In genomic region chr9:87602933-87603643, GRCh38 we compare ENCODE assay signal across 29 cellular contexts.
DNase-seq lines count a peak whose midpoint lies in the region; ATAC-seq and TF ChIP-seq lines count a peak whose summit lies in the region.
"Had no signal": no experiment of that assay in that cellular context is flagged by ENCODE, and none has a peak within 500 bp of the region (broad histone marks: within the 10 kb centered on the region; RNA-seq: fewer than 3 reads in every experiment).

No MANE protein-coding gene starts in this region.

- H3K4me1 Mint-ChIP-seq in Caco-2 (ENCODE audit: low read depth, unreplicated experiment) = peaks cover 3% of the 10 kb centered on the region
- peaks cover 54% of the 10 kb centered on the region for H3K4me1 Mint-ChIP-seq in neural crest cell

- TF ChIP-seq CTCF in Caco-2 (IDR thresholded peaks at IDR 0.05; ENCODE audit: insufficient read depth in 1 of 2, low read depth in 1 of 2, low read length in 1 of 2, severe bottlenecking in 1 of 2, unreplicated experiment in 1 of 2) (no peak), WERI-Rb-1 (IDR thresholded peaks at IDR 0.05; ENCODE audit: low read depth, low read length) (no peak), gastroesophageal sphincter (IDR thresholded peaks at IDR 0.05) (no peak), neural crest cell (conservative IDR thresholded peaks at IDR 0.05) (no peak)

- no peak for TF ChIP-seq EP300 in gastroesophageal sphincter (IDR thresholded peaks at IDR 0.05)

- H3K36me3 Mint-ChIP-seq in Caco-2 (ENCODE audit: insufficient read depth, unreplicated experiment) (peaks cover 19% of the 10 kb centered on the region), neural crest cell (ENCODE audit: low read depth) (peaks cover 8% of the 10 kb centered on the region)
- H3K36me3 Mint-ChIP-seq: activated CD4-positive, alpha-beta memory T cell treated with anti-CD3 and anti-CD28 coated beads for 36 hours; naive B cell had no signal

- H3K27me3 Mint-ChIP-seq in Caco-2 (ENCODE audit: insufficient read depth, unreplicated experiment) = no peaks in the 10 kb centered on the region
- no peaks in the 10 kb centered on the region for H3K27me3 Mint-ChIP-seq in neural crest cell (ENCODE audit: low read depth)

- H3K4me3 ChIP-seq in Caco-2 (ENCODE audit: low read depth, low read length) = no peak overlapping the region
- H3K4me3 ChIP-seq in WERI-Rb-1 (ENCODE audit: low read depth, low read length) = no peak overlapping the region
- no peak overlapping the region for H3K4me3 ChIP-seq in gastroesophageal sphincter
- H3K4me3 ChIP-seq: heart left ventricle, skin epidermis, testis, vagina had no signal

- H3K9me3 ChIP-seq in Caco-2 (no peaks in the 10 kb centered on the region), WERI-Rb-1 (ENCODE audit: severe bottlenecking) (no peaks in the 10 kb centered on the region), gastroesophageal sphincter (no peaks in the 10 kb centered on the region)
- H3K9me3 ChIP-seq: heart left ventricle, testis, vagina had no signal

- ATAC-seq in gastroesophageal sphincter (no peak), HG03354 (IDR thresholded peaks at IDR 0.05; ENCODE audit: poor library complexity, severe bottlenecking, unreplicated experiment) (no peak)
- ATAC-seq: activated CD4-positive, CD25-positive, alpha-beta regulatory T cell treated with anti-CD3 and anti-CD28 coated beads, Interleukin-2, amount 50 U/mL, for 24 hours; heart left ventricle; left ventricle myocardium superior had no signal

- DNase-seq in Caco-2 = no peak
- DNase-seq in WERI-Rb-1 = no peak
- no peak for DNase-seq in neural crest cell (ENCODE audit: low read depth, low spot score)
- DNase-seq in NCI-H446 (lab: John Stamatoyannopoulos, UW) = no peak
- no peak for DNase-seq in cerebellar nuclear complex (lab: John Stamatoyannopoulos, UW)
- no peak for DNase-seq in NCI-H524 (lab: John Stamatoyannopoulos, UW)
- DNase-seq: activated CD4-positive, alpha-beta memory T cell treated with anti-CD3 and anti-CD28 coated beads for 36 hours; activated naive CD4-positive, alpha-beta T cell; effector CD8-positive, alpha-beta T cell; GOT3; heart left ventricle; KBM-7; left ventricle myocardium superior; naive B cell; NCI-H1092; NCI-H1694 treated with DMSO at 0.1 percent for 48 hours; NCI-H510A; OCI-M1; retina; stimulated activated CD8-positive, alpha-beta memory T cell treated with anti-CD3 and anti-CD28 coated beads, Interleukin-4, amount 100 ng/mL, for 48 hours; testis had no signal

- CTCF ChIA-PET in Caco-2 (lab: Charles Lee) = no interaction called here

- peaks cover 11% of the 10 kb centered on the region; the same call in 1 of the 2 replicates for H3K4me1 ChIP-seq in Caco-2
- H3K4me1 ChIP-seq in gastroesophageal sphincter = peaks cover 15 to 91% (median 17%) of the 10 kb centered on the region in 3 donors

- H3K27ac ChIP-seq in WERI-Rb-1 (peak overlapping the region; percentile 25; the same call in 1 of the 2 replicates), gastroesophageal sphincter (peak overlapping the region in 3 of 4 donors; percentile 18 to 82 (median 58))
- H3K27ac ChIP-seq: epithelial cell of prostate, HL-60, skin epidermis, testis, vagina had no signal

- POLR2A ChIA-PET in Caco-2 (lab: Charles Lee) = no interaction called here

- intact Hi-C loops in Caco-2 (cut with micrococcal nuclease; ENCODE audit: unreplicated experiment) = no loop called here

- TF ChIP-seq POLR2A in gastroesophageal sphincter (IDR thresholded peaks at IDR 0.05) = no peak

- H3K9me3 Mint-ChIP-seq in Caco-2 (ENCODE audit: unreplicated experiment) = no peaks in the 10 kb centered on the region
- H3K9me3 Mint-ChIP-seq in neural crest cell = no peaks in the 10 kb centered on the region

- WGBS in gastroesophageal sphincter (ENCODE audit: low coverage in 1 of 2), 2 donors = 29 to 49% methylated on average over 9 of the region's 9 CpGs

- H3K4me3 Mint-ChIP-seq in Caco-2 (ENCODE audit: unreplicated experiment) (no peak overlapping the region), neural crest cell (no peak overlapping the region)
- H3K4me3 Mint-ChIP-seq: activated CD4-positive, alpha-beta memory T cell treated with anti-CD3 and anti-CD28 coated beads for 36 hours; naive B cell; stimulated activated naive CD8-positive, alpha-beta T cell treated with anti-CD3 and anti-CD28 coated beads, Interleukin-15, Interleukin-2, amounts not matched to agents 100 ng/mL and 50 ng/mL, for 24 hours had no signal

- H3K36me3 ChIP-seq in Caco-2 (ENCODE audit: control insufficient read depth, insufficient read depth, low read length) = no peaks in the 10 kb centered on the region
- peaks cover 13% of the 10 kb centered on the region for H3K36me3 ChIP-seq in WERI-Rb-1
- H3K36me3 ChIP-seq in gastroesophageal sphincter = peaks cover 0 to 19% of the 10 kb centered on the region in 2 donors
- H3K36me3 ChIP-seq: heart left ventricle, vagina had no signal

- BruUV-seq in Caco-2 (replicated peaks; lab: Mats Ljungman, UMichigan) = no TSS peak

- H3K27me3 ChIP-seq in Caco-2 (replicated peaks; ENCODE audit: control insufficient read depth, insufficient read depth, low read length) = no peaks in the 10 kb centered on the region
- H3K27me3 ChIP-seq in WERI-Rb-1 (ENCODE audit: insufficient read depth, low read depth, severe bottlenecking) = no peaks in the 10 kb centered on the region
- no peaks in the 10 kb centered on the region for H3K27me3 ChIP-seq in gastroesophageal sphincter
- H3K27me3 ChIP-seq: heart left ventricle, testis, vagina had no signal

- H3K27ac Mint-ChIP-seq in Caco-2 (ENCODE audit: unreplicated experiment) = peak overlapping the region; percentile 29
- H3K27ac Mint-ChIP-seq in neural crest cell (ENCODE audit: unreplicated experiment) = peak overlapping the region; percentile 79
- H3K27ac Mint-ChIP-seq: activated CD4-positive, alpha-beta memory T cell treated with anti-CD3 and anti-CD28 coated beads for 36 hours; naive B cell; stimulated activated naive CD8-positive, alpha-beta T cell treated with anti-CD3 and anti-CD28 coated beads, Interleukin-15, Interleukin-2, amounts not matched to agents 100 ng/mL and 50 ng/mL, for 24 hours had no signal
